Comparison of ENCODE assay signal across 1 cellular context in the genomic region with DNA sequence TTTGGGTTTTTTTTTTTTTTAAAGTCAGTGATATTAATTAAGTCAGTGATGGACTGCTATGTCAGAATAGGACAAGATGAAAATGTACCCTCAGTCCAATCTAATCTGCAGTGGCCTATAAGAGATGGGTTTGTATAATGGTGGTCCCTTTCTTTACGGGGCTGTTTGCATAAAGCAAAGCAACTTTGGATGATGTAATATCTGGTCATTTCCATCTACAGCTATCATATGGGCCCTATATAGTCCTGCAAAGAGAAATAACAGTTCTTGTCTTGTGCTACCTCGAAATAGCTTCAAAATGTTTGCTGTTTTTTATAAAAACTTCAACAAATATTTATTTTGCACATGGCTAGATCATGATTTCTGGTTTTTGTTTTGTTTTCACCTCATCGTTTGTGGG.
TF ChIP-seq lines count a peak whose summit lies in the region.

No MANE protein-coding gene starts in this region.

TF ChIP-seq in K562, 482 proteins besides CTCF, POLR2A, EP300 and RAD21 (continued from another document):
- no peak for TF ChIP-seq ZNF584 (CRISPR knock-in tag; IDR thresholded peaks at IDR 0.05; ENCODE audit: low read depth)
- TF ChIP-seq, protein P1, sequence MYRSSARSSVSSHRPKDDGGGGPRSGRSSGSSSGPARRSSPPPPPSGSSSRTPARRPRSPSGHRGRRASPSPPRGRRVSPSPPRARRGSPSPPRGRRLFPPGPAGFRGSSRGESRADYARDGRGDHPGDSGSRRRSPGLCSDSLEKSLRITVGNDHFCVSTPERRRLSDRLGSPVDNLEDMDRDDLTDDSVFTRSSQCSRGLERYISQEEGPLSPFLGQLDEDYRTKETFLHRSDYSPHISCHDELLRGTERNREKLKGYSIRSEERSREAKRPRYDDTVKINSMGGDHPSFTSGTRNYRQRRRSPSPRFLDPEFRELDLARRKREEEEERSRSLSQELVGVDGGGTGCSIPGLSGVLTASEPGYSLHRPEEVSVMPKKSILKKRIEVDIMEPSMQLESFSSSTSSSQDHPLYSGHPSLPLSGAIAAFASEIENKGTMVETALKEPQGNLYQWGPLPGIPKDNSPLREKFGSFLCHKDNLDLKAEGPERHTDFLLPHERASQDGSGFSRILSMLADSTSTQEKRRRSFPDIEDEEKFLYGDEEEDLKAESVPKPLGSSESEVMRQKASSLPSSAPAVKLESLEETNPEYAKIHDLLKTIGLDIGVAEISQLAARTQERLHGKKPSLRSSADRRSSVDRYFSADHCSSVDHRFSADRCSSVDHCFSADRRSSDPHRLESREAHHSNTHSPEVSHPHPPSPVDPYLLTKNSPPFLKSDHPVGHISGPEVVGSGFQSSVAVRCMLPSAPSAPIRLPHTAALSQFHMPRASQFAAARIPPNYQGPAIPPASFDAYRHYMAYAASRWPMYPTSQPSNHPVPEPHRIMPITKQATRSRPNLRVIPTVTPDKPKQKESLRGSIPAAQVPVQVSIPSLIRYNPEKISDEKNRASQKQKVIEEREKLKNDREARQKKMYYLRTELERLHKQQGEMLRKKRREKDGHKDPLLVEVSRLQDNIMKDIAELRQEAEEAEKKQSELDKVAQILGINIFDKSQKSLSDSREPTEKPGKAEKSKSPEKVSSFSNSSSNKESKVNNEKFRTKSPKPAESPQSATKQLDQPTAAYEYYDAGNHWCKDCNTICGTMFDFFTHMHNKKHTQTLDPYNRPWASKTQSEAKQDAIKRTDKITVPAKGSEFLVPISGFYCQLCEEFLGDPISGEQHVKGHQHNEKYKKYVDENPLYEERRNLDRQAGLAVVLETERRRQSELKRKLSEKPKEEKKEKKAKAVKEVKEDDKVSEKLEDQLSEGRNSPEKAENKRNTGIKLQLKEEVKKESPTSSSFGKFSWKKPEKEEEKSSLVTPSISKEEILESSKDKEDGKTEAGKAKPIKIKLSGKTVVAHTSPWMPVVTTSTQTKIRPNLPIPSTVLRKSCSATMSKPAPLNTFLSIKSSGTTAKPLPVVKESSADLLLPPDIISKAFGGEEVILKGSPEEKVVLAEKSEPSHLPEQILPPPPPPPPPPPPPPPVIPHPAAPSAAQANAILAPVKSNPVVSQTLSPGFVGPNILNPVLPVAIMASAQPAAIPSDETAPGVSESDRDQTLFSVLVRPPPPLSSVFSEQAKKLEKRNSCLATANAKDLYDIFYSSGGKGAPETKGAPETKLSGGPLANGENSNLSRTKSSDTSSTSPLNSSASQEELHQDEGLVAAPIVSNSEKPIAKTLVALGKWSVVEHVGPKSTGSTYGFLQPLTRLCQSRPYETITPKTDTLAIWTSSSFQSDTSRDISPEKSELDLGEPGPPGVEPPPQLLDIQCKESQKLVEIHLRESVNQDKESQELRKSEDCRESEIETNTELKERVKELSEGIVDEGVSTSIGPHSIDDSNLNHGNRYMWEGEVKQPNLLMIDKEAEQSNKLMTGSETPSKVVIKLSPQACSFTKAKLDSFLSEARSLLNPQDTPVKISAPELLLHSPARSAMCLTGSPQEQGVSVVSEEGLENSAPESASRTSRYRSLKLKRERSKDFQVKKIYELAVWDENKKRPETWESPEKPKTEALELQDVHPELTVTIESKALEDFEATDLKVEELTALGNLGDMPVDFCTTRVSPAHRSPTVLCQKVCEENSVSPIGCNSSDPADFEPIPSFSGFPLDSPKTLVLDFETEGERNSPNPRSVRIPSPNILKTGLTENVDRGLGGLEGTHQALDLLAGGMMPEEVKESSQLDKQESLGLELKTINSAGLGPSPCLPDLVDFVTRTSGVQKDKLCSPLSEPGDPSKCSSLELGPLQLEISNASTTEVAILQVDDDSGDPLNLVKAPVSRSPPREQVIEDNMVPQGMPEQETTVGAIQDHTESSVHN (IDR thresholded peaks at IDR 0.05; ENCODE audit: borderline replicate concordance in 1 of 2, low read depth in 1 of 2): no peak
- TF ChIP-seq ETV5 (CRISPR knock-in tag; IDR thresholded peaks at IDR 0.05; ENCODE audit: low read depth): no peak
- TF ChIP-seq C11orf30 (IDR thresholded peaks at IDR 0.05; ENCODE audit: low read depth): no peak
- TF ChIP-seq RBM22 (IDR thresholded peaks at IDR 0.05; ENCODE audit: low read depth, low read length, poor library complexity, severe bottlenecking): no peak
- TF ChIP-seq, protein P2, sequence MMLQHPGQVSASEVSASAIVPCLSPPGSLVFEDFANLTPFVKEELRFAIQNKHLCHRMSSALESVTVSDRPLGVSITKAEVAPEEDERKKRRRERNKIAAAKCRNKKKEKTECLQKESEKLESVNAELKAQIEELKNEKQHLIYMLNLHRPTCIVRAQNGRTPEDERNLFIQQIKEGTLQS (IDR thresholded peaks at IDR 0.05): peak; percentile 84
- TF ChIP-seq, protein P2 (CRISPR knock-in tag; conservative IDR thresholded peaks at IDR 0.05): no peak
- no peak for TF ChIP-seq TAL1 (IDR thresholded peaks at IDR 0.05)
- TF ChIP-seq, protein P3, sequence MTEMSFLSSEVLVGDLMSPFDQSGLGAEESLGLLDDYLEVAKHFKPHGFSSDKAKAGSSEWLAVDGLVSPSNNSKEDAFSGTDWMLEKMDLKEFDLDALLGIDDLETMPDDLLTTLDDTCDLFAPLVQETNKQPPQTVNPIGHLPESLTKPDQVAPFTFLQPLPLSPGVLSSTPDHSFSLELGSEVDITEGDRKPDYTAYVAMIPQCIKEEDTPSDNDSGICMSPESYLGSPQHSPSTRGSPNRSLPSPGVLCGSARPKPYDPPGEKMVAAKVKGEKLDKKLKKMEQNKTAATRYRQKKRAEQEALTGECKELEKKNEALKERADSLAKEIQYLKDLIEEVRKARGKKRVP (CRISPR knock-in tag; IDR thresholded peaks at IDR 0.05): peak; percentile 66
- no peak for TF ChIP-seq FOSL1 (tag; conservative IDR thresholded peaks at IDR 0.05)
- TF ChIP-seq TRIM24 (IDR thresholded peaks at IDR 0.05): peak; percentile 53 to 67; a peak in 2 of 4 replicates
